Comparison of ENCODE assay signal across 14 cellular contexts in the genomic region with DNA sequence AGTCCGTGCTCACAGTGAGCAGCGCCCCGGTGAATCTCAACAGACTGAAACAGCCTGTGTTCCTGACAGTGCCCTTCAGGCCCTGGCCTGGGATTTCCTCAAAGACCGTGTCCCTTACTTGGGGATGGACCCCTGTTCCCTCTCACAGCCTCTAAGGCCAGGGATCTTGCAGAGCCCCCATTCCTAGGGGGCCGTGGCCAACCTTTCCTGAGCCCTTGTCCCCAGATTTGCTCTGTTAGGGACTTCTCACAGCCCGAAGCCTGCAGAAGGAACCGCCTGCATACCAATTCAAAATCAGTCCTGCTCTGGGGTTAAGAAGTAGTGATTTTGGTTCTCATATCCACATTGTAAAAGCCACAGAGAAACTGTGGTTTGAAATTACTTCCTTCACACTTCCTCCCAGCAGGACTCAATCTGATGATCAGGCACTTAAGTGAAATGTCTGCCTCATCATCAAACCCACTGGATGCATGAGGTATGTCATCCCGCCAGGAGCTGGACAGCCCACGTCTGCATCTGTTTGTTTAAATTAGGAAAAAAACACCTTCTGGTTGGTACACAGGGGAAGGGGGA. TPM values are rescaled to one million over a fixed set of nuclear protein-coding genes. Genes with fewer than 3 reads are reported as not detected.
DNase-seq lines count a peak whose midpoint lies in the region; ATAC-seq and TF ChIP-seq lines count a peak whose summit lies in the region.
"Had no signal": no experiment of that assay in that cellular context is flagged by ENCODE, and none has a peak within 500 bp of the region (broad histone marks: within the 10 kb centered on the region; RNA-seq: fewer than 3 reads in every experiment).

No MANE protein-coding gene starts in this region.

- TF ChIP-seq POLR2A in NB4 (IDR thresholded peaks at IDR 0.05; ENCODE audit: extremely low read depth, insufficient read length) (no peak), adrenal gland (IDR thresholded peaks at IDR 0.05) (no peak)

- ATAC-seq in GM19455 (IDR thresholded peaks at IDR 0.05; ENCODE audit: unreplicated experiment) (peak; percentile 49), left lobe of liver (peak; percentile 9), HG02588 (IDR thresholded peaks at IDR 0.05; ENCODE audit: unreplicated experiment) (no peak)
- ATAC-seq in naive thymus-derived CD4-positive, alpha-beta T cell = no peak
- ATAC-seq: right cardiac atrium had no signal

- no peak overlapping the region for H3K4me3 Mint-ChIP-seq in activated T-helper 1 cell treated with anti-CD3 and anti-CD28 coated beads, Interleukin-12 subunit alpha, Interleukin-12 subunit beta, Interleukin-2, Interleukin-4 antibody, amounts not matched to agents 30 ng/mL and 10 ng/mL and 1 ng/mL, durations not matched to agents 14 hours and 24 hours and 36 hours
- no peak overlapping the region for H3K4me3 Mint-ChIP-seq in naive thymus-derived CD4-positive, alpha-beta T cell

- no peaks in the 10 kb centered on the region for H3K36me3 Mint-ChIP-seq in activated T-helper 1 cell treated with anti-CD3 and anti-CD28 coated beads, Interleukin-12 subunit alpha, Interleukin-12 subunit beta, Interleukin-2, Interleukin-4 antibody, amounts not matched to agents 30 ng/mL and 10 ng/mL and 1 ng/mL, durations not matched to agents 14 hours and 24 hours and 36 hours (ENCODE audit: low read depth)
- H3K36me3 Mint-ChIP-seq in naive thymus-derived CD4-positive, alpha-beta T cell = no peaks in the 10 kb centered on the region

- H3K9me3 Mint-ChIP-seq in activated T-helper 1 cell treated with anti-CD3 and anti-CD28 coated beads, Interleukin-12 subunit alpha, Interleukin-12 subunit beta, Interleukin-2, Interleukin-4 antibody, amounts not matched to agents 30 ng/mL and 10 ng/mL and 1 ng/mL, durations not matched to agents 14 hours and 24 hours and 36 hours = no peaks in the 10 kb centered on the region
- H3K9me3 Mint-ChIP-seq in naive thymus-derived CD4-positive, alpha-beta T cell = no peaks in the 10 kb centered on the region

- H3K36me3 ChIP-seq in adrenal gland (replicated peaks in 1 of 2) = no peaks in the 10 kb centered on the region
- no peaks in the 10 kb centered on the region for H3K36me3 ChIP-seq in naive thymus-derived CD4-positive, alpha-beta T cell (ENCODE audit: control insufficient read depth in 2 of 3, insufficient read depth in 3 of 3, low read length in 3 of 3)
- H3K36me3 ChIP-seq: brain microvascular endothelial cell, esophagus muscularis mucosa had no signal

- CTCF ChIA-PET in naive thymus-derived CD4-positive, alpha-beta T cell (lab: Charles Lee) = no interaction called here

- WGBS in adrenal gland, 4 donors = 75 to 88% (median 80%) methylated on average over 6 to 9 of the region's 9 CpGs

- H3K27me3 ChIP-seq in adrenal gland = peaks cover 8% of the 10 kb centered on the region
- no peaks in the 10 kb centered on the region for H3K27me3 ChIP-seq in naive thymus-derived CD4-positive, alpha-beta T cell (ENCODE audit: control insufficient read depth in 2 of 2, insufficient read depth in 2 of 2, low read length in 2 of 2)
- H3K27me3 ChIP-seq: brain microvascular endothelial cell had no signal

- intact Hi-C loops in activated T-helper 1 cell treated with anti-CD3 and anti-CD28 coated beads, Interleukin-12 subunit alpha, Interleukin-12 subunit beta, Interleukin-2, Interleukin-4 antibody, amounts not matched to agents 30 ng/mL and 10 ng/mL and 1 ng/mL, durations not matched to agents 14 hours and 24 hours and 36 hours (cut with micrococcal nuclease) = no loop called here
- intact Hi-C loops in adrenal gland (cut with DNase I) = no loop called here
- intact Hi-C loops in naive thymus-derived CD4-positive, alpha-beta T cell (cut with micrococcal nuclease) = no loop called here

- POLR2A ChIA-PET in naive thymus-derived CD4-positive, alpha-beta T cell (lab: Charles Lee) = no interaction called here

- H3K27ac Mint-ChIP-seq in activated T-helper 1 cell treated with anti-CD3 and anti-CD28 coated beads, Interleukin-12 subunit alpha, Interleukin-12 subunit beta, Interleukin-2, Interleukin-4 antibody, amounts not matched to agents 30 ng/mL and 10 ng/mL and 1 ng/mL, durations not matched to agents 14 hours and 24 hours and 36 hours = no peak overlapping the region
- H3K27ac Mint-ChIP-seq in naive thymus-derived CD4-positive, alpha-beta T cell = no peak overlapping the region

- no peak overlapping the region for H3K27ac ChIP-seq in adrenal gland
- no peak overlapping the region for H3K27ac ChIP-seq in naive thymus-derived CD4-positive, alpha-beta T cell (ENCODE audit: low read depth, low read length)
- H3K27ac ChIP-seq: brain microvascular endothelial cell, esophagus muscularis mucosa had no signal

- no peaks in the 10 kb centered on the region for H3K4me1 Mint-ChIP-seq in activated T-helper 1 cell treated with anti-CD3 and anti-CD28 coated beads, Interleukin-12 subunit alpha, Interleukin-12 subunit beta, Interleukin-2, Interleukin-4 antibody, amounts not matched to agents 30 ng/mL and 10 ng/mL and 1 ng/mL, durations not matched to agents 14 hours and 24 hours and 36 hours (ENCODE audit: low read depth)
- H3K4me1 Mint-ChIP-seq in naive thymus-derived CD4-positive, alpha-beta T cell = peaks cover 0 to 7% (median 0%) of the 10 kb centered on the region in 7 donors

- H3K9me3 ChIP-seq in adrenal gland (replicated peaks in 1 of 3) = no peaks in the 10 kb centered on the region
- H3K9me3 ChIP-seq in naive thymus-derived CD4-positive, alpha-beta T cell (ENCODE audit: control insufficient read depth in 2 of 3, low read length in 3 of 3) = no peaks in the 10 kb centered on the region
- H3K9me3 ChIP-seq: esophagus muscularis mucosa, SK-N-SH had no signal

- TF ChIP-seq CTCF in NB4 (IDR thresholded peaks at IDR 0.05; ENCODE audit: low read depth, low read length) (no peak), adrenal gland (IDR thresholded peaks at IDR 0.05) (no peak)

- peaks cover 14% of the 10 kb centered on the region for H3K27me3 Mint-ChIP-seq in activated T-helper 1 cell treated with anti-CD3 and anti-CD28 coated beads, Interleukin-12 subunit alpha, Interleukin-12 subunit beta, Interleukin-2, Interleukin-4 antibody, amounts not matched to agents 30 ng/mL and 10 ng/mL and 1 ng/mL, durations not matched to agents 14 hours and 24 hours and 36 hours (ENCODE audit: insufficient read depth)
- peaks cover 27 to 53% (median 43%) of the 10 kb centered on the region in 5 donors for H3K27me3 Mint-ChIP-seq in naive thymus-derived CD4-positive, alpha-beta T cell

- H3K4me3 ChIP-seq in NB4 (ENCODE audit: low read depth, low read length) = no peak overlapping the region
- no peak overlapping the region for H3K4me3 ChIP-seq in adrenal gland
- H3K4me3 ChIP-seq in naive thymus-derived CD4-positive, alpha-beta T cell (ENCODE audit: low read length) = no peak overlapping the region
- H3K4me3 ChIP-seq: esophagus muscularis mucosa had no signal

- DNase-seq in CMK (ENCODE audit: low read depth) (peak; percentile 9), NB4 (ENCODE audit: low read depth) (peak; percentile 28), left lobe of liver (ENCODE audit: low spot score) (no peak), adrenal gland (no peak)
- DNase-seq in activated T-helper 1 cell treated with anti-CD3 and anti-CD28 coated beads, Interleukin-12 subunit alpha, Interleukin-12 subunit beta, Interleukin-2, Interleukin-4 antibody, amounts not matched to agents 30 ng/mL and 10 ng/mL and 1 ng/mL, durations not matched to agents 14 hours and 24 hours and 36 hours (ENCODE audit: low spot score) = no peak
- no peak for DNase-seq in naive thymus-derived CD4-positive, alpha-beta T cell
- DNase-seq: brain microvascular endothelial cell, COR-L47, NCI-H1930, right cardiac atrium, SK-N-SH had no signal

- H3K4me1 ChIP-seq in adrenal gland (replicated peaks in 1 of 2) = no peaks in the 10 kb centered on the region
- H3K4me1 ChIP-seq in naive thymus-derived CD4-positive, alpha-beta T cell (ENCODE audit: control insufficient read depth in 2 of 2, insufficient read depth in 2 of 2, low read length in 2 of 2) = no peaks in the 10 kb centered on the region

RNA-seq across cellular contexts. Expression of a gene that starts 14.9 kb away (rescaled TPM):
- total RNA-seq in left lobe of liver = 0.83 TPM
- total RNA-seq in activated T-helper 1 cell treated with anti-CD3 and anti-CD28 coated beads, Interleukin-12 subunit alpha, Interleukin-12 subunit beta, Interleukin-2, Interleukin-4 antibody, amounts not matched to agents 30 ng/mL and 10 ng/mL and 1 ng/mL, durations not matched to agents 14 hours and 24 hours and 36 hours = 0.29 TPM in 1 of 2 replicates, not detected in the other
- 1 to 10 TPM in 1 of 8 donors, under 1 TPM in 6, not detected in 1; 0.04 to 1.9 (median 0.12) TPM for total RNA-seq in adrenal gland
- under 1 TPM; 0.10 to 0.40 (median 0.29) TPM for polyA plus RNA-seq in adrenal gland
- not detected for total RNA-seq in naive thymus-derived CD4-positive, alpha-beta T cell
- not detected for polyA plus RNA-seq in naive thymus-derived CD4-positive, alpha-beta T cell

Comparison
In these comparisons a context has a peak if more than half of its experiments do, and no peak if none do; other contexts are left out.
1. DNase-seq: peak in CMK (single experiment) and NB4 (single experiment); none in left lobe of liver (single experiment), activated T-helper 1 cell treated with anti-CD3 and anti-CD28 coated beads, Interleukin-12 subunit alpha, Interleukin-12 subunit beta, Interleukin-2, Interleukin-4 antibody, amounts not matched to agents 30 ng/mL and 10 ng/mL and 1 ng/mL, durations not matched to agents 14 hours and 24 hours and 36 hours (single experiment), adrenal gland (0 of 7) and naive thymus-derived CD4-positive, alpha-beta T cell (0 of 9).
2. ATAC-seq: peak in GM19455 (single experiment) and left lobe of liver (single experiment); none in HG02588 (single experiment) and naive thymus-derived CD4-positive, alpha-beta T cell (single experiment).